Comparison of ENCODE assay signal across 1 cellular context in the genomic region with DNA sequence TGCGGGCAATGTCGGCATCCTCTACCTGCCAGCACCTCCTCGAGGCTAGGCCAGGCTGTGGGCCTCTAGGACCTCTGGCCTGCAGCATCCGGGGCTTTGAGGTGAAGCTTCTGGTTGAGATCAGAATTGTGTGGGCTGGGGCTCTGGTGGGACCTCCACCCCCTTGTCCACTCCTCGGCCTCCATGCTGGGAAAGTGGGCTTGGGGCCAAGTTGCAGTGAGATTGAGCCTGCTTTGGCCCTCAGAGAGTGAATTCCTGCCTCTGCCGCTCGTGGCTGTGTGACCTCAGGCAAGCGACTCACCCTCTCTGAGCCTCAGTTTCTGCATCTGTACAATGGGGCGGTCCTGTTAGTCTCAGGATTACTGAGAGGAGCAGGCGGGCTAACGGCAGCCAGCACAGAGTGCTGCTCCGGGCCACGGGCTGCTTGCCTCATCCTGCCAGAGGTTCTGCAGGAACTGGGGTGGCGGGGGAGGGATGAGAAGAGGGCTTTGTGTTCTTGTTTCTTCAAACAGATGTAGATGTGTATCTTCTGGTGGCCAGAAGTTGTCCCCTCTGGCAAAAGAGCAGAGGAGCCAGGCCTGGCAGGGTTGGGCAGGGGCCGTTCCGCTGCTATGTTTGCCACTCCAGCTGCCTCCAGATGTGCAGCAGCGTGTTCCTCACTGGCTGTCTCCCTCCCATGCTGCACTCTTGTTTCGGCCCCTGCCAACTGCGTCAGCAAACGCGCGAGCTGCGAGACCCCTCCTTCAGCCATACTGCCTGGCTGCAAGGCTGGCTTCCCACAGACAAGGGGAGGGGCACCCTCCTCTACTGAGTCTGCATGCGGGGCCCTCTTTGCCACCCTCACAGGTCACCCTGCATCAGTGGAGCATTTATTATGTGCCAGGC.
TF ChIP-seq lines count a peak whose summit lies in the region.

No MANE protein-coding gene starts in this region.

TF ChIP-seq in H1, 55 proteins besides CTCF, POLR2A, EP300 and RAD21:
- TF ChIP-seq, protein P1, sequence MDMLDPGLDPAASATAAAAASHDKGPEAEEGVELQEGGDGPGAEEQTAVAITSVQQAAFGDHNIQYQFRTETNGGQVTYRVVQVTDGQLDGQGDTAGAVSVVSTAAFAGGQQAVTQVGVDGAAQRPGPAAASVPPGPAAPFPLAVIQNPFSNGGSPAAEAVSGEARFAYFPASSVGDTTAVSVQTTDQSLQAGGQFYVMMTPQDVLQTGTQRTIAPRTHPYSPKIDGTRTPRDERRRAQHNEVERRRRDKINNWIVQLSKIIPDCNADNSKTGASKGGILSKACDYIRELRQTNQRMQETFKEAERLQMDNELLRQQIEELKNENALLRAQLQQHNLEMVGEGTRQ (IDR thresholded peaks at IDR 0.05; ENCODE audit: low read length): no peak
- TF ChIP-seq KDM1A (IDR thresholded peaks at IDR 0.05; ENCODE audit: borderline replicate concordance, low read length): peak; percentile 80
TF ChIP-seq in H1: peak in this region for 1.
